In the genomic region with DNA sequence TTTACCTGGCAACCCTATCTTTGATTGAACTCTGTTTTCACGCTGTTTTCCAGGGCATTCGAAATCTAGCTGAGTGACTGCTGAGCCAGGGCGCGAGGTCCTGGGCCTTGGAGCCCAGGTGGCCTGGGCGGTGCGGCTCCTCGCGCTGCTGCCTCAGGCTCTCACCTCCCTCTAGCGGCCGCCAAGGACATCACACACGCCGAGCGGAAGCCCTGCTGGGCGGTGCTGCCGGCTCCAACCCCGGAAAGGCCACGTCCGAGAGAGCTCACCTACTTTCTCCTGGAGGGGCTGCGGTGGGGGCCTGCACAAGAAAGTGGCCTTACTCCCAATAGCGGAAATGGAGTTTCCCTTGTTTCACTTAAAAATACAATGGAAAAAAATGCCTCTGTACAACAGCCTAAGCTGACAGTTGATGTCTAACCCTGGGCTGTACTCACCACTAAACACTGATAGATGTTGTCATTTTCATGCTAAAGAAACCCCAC, we compare ENCODE assay signal across 1 cellular context.
TF ChIP-seq lines count a peak whose summit lies in the region.

No MANE protein-coding gene starts in this region.

TF ChIP-seq in HepG2, 621 proteins besides CTCF, POLR2A, EP300 and RAD21 (continued from another document and continues in another):
- TF ChIP-seq AGO1 (IDR thresholded peaks at IDR 0.05; ENCODE audit: low read depth, low read length, poor library complexity, severe bottlenecking) (no peak), TOPORS (CRISPR knock-in tag; IDR thresholded peaks at IDR 0.05) (no peak), ZNF782 (CRISPR knock-in tag; IDR thresholded peaks at IDR 0.05; ENCODE audit: borderline replicate concordance) (no peak), ZNF225 (CRISPR knock-in tag; IDR thresholded peaks at IDR 0.05) (no peak), KDM2A (CRISPR knock-in tag; IDR thresholded peaks at IDR 0.05; ENCODE audit: borderline replicate concordance, low read depth) (peak; percentile 82; the same call in 1 of the 2 replicates), ZFP37 (CRISPR knock-in tag; IDR thresholded peaks at IDR 0.05; ENCODE audit: borderline replicate concordance) (no peak), ZNF331 (CRISPR knock-in tag; IDR thresholded peaks at IDR 0.05) (peak; percentile 66; the same call in 1 of the 2 replicates), ZNF709 (CRISPR knock-in tag; IDR thresholded peaks at IDR 0.05) (no peak), HMG20A (CRISPR knock-in tag; IDR thresholded peaks at IDR 0.05; ENCODE audit: borderline replicate concordance) (no peak), ZNF816 (CRISPR knock-in tag; IDR thresholded peaks at IDR 0.05; ENCODE audit: borderline replicate concordance) (no peak), NFATC3 (CRISPR knock-in tag; IDR thresholded peaks at IDR 0.05) (no peak), TCF7 (IDR thresholded peaks at IDR 0.05; ENCODE audit: low read depth) (no peak), TCF7L2 (IDR thresholded peaks at IDR 0.05; ENCODE audit: low read depth, low read length) (no peak), ARID2 (CRISPR knock-in tag; IDR thresholded peaks at IDR 0.05; ENCODE audit: borderline replicate concordance) (no peak), DR1 (CRISPR knock-in tag; IDR thresholded peaks at IDR 0.05) (no peak), RBM39 (IDR thresholded peaks at IDR 0.05; ENCODE audit: low read depth, low read length, poor library complexity, severe bottlenecking) (no peak), NR2F2 (IDR thresholded peaks at IDR 0.05; ENCODE audit: borderline replicate concordance, low read depth) (no peak), ZNF232 (CRISPR knock-in tag; IDR thresholded peaks at IDR 0.05; ENCODE audit: borderline replicate concordance) (peak; percentile 80; the same call in 1 of the 2 replicates), ZNF619 (CRISPR knock-in tag; IDR thresholded peaks at IDR 0.05) (no peak), NR2C2 (CRISPR knock-in tag; IDR thresholded peaks at IDR 0.05; ENCODE audit: borderline replicate concordance) (0 out of 2 replicates have a peak, but pooled peaks have one; percentile 25)
- TF ChIP-seq, protein P1, sequence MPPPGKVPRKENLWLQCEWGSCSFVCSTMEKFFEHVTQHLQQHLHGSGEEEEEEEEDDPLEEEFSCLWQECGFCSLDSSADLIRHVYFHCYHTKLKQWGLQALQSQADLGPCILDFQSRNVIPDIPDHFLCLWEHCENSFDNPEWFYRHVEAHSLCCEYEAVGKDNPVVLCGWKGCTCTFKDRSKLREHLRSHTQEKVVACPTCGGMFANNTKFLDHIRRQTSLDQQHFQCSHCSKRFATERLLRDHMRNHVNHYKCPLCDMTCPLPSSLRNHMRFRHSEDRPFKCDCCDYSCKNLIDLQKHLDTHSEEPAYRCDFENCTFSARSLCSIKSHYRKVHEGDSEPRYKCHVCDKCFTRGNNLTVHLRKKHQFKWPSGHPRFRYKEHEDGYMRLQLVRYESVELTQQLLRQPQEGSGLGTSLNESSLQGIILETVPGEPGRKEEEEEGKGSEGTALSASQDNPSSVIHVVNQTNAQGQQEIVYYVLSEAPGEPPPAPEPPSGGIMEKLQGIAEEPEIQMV (CRISPR knock-in tag; IDR thresholded peaks at IDR 0.05; ENCODE audit: low read depth) = peak; percentile 56; the same call in 1 of the 2 replicates
- TF ChIP-seq, protein P2, sequence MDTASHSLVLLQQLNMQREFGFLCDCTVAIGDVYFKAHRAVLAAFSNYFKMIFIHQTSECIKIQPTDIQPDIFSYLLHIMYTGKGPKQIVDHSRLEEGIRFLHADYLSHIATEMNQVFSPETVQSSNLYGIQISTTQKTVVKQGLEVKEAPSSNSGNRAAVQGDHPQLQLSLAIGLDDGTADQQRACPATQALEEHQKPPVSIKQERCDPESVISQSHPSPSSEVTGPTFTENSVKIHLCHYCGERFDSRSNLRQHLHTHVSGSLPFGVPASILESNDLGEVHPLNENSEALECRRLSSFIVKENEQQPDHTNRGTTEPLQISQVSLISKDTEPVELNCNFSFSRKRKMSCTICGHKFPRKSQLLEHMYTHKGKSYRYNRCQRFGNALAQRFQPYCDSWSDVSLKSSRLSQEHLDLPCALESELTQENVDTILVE (CRISPR knock-in tag; IDR thresholded peaks at IDR 0.05) = 0 out of 2 replicates have a peak, but pooled peaks have one; percentile 27
- TF ChIP-seq, protein P3, sequence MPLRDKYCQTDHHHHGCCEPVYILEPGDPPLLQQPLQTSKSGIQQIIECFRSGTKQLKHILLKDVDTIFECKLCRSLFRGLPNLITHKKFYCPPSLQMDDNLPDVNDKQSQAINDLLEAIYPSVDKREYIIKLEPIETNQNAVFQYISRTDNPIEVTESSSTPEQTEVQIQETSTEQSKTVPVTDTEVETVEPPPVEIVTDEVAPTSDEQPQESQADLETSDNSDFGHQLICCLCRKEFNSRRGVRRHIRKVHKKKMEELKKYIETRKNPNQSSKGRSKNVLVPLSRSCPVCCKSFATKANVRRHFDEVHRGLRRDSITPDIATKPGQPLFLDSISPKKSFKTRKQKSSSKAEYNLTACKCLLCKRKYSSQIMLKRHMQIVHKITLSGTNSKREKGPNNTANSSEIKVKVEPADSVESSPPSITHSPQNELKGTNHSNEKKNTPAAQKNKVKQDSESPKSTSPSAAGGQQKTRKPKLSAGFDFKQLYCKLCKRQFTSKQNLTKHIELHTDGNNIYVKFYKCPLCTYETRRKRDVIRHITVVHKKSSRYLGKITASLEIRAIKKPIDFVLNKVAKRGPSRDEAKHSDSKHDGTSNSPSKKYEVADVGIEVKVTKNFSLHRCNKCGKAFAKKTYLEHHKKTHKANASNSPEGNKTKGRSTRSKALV (CRISPR knock-in tag; IDR thresholded peaks at IDR 0.05) = peak; percentile 65; the same call in 1 of the 2 replicates
- TF ChIP-seq, protein P4, sequence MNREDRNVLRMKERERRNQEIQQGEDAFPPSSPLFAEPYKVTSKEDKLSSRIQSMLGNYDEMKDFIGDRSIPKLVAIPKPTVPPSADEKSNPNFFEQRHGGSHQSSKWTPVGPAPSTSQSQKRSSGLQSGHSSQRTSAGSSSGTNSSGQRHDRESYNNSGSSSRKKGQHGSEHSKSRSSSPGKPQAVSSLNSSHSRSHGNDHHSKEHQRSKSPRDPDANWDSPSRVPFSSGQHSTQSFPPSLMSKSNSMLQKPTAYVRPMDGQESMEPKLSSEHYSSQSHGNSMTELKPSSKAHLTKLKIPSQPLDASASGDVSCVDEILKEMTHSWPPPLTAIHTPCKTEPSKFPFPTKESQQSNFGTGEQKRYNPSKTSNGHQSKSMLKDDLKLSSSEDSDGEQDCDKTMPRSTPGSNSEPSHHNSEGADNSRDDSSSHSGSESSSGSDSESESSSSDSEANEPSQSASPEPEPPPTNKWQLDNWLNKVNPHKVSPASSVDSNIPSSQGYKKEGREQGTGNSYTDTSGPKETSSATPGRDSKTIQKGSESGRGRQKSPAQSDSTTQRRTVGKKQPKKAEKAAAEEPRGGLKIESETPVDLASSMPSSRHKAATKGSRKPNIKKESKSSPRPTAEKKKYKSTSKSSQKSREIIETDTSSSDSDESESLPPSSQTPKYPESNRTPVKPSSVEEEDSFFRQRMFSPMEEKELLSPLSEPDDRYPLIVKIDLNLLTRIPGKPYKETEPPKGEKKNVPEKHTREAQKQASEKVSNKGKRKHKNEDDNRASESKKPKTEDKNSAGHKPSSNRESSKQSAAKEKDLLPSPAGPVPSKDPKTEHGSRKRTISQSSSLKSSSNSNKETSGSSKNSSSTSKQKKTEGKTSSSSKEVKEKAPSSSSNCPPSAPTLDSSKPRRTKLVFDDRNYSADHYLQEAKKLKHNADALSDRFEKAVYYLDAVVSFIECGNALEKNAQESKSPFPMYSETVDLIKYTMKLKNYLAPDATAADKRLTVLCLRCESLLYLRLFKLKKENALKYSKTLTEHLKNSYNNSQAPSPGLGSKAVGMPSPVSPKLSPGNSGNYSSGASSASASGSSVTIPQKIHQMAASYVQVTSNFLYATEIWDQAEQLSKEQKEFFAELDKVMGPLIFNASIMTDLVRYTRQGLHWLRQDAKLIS (CRISPR knock-in tag; IDR thresholded peaks at IDR 0.05) = no peak
- TF ChIP-seq, protein P5, sequence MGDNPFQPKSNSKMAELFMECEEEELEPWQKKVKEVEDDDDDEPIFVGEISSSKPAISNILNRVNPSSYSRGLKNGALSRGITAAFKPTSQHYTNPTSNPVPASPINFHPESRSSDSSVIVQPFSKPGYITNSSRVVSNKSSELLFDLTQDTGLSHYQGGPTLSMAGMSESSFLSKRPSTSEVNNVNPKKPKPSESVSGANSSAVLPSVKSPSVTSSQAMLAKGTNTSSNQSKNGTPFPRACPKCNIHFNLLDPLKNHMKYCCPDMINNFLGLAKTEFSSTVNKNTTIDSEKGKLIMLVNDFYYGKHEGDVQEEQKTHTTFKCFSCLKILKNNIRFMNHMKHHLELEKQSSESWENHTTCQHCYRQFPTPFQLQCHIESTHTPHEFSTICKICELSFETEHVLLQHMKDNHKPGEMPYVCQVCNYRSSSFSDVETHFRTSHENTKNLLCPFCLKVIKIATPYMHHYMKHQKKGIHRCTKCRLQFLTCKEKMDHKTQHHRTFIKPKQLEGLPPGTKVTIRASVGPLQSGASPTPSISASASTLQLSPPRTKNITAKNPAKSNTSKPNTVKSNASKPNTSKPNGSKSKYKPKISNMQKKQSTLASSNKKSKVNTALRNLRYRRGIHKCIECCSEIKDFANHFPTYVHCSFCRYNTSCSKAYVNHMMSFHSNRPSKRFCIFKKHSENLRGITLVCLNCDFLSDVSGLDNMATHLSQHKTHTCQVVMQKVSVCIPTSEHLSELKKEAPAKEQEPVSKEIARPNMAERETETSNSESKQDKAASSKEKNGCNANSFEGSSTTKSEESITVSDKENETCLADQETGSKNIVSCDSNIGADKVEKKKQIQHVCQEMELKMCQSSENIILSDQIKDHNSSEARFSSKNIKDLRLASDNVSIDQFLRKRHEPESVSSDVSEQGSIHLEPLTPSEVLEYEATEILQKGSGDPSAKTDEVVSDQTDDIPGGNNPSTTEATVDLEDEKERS (CRISPR knock-in tag; IDR thresholded peaks at IDR 0.05) = peak; percentile 71; the same call in 1 of the 2 replicates
- TF ChIP-seq, protein P6, sequence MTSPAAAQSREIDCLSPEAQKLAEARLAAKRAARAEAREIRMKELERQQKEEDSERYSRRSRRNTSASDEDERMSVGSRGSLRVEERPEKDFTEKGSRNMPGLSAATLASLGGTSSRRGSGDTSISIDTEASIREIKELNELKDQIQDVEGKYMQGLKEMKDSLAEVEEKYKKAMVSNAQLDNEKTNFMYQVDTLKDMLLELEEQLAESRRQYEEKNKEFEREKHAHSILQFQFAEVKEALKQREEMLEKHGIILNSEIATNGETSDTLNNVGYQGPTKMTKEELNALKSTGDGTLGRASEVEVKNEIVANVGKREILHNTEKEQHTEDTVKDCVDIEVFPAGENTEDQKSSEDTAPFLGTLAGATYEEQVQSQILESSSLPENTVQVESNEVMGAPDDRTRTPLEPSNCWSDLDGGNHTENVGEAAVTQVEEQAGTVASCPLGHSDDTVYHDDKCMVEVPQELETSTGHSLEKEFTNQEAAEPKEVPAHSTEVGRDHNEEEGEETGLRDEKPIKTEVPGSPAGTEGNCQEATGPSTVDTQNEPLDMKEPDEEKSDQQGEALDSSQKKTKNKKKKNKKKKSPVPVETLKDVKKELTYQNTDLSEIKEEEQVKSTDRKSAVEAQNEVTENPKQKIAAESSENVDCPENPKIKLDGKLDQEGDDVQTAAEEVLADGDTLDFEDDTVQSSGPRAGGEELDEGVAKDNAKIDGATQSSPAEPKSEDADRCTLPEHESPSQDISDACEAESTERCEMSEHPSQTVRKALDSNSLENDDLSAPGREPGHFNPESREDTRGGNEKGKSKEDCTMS (CRISPR knock-in tag; conservative IDR thresholded peaks at IDR 0.05) = no peak
- TF ChIP-seq, protein P7, sequence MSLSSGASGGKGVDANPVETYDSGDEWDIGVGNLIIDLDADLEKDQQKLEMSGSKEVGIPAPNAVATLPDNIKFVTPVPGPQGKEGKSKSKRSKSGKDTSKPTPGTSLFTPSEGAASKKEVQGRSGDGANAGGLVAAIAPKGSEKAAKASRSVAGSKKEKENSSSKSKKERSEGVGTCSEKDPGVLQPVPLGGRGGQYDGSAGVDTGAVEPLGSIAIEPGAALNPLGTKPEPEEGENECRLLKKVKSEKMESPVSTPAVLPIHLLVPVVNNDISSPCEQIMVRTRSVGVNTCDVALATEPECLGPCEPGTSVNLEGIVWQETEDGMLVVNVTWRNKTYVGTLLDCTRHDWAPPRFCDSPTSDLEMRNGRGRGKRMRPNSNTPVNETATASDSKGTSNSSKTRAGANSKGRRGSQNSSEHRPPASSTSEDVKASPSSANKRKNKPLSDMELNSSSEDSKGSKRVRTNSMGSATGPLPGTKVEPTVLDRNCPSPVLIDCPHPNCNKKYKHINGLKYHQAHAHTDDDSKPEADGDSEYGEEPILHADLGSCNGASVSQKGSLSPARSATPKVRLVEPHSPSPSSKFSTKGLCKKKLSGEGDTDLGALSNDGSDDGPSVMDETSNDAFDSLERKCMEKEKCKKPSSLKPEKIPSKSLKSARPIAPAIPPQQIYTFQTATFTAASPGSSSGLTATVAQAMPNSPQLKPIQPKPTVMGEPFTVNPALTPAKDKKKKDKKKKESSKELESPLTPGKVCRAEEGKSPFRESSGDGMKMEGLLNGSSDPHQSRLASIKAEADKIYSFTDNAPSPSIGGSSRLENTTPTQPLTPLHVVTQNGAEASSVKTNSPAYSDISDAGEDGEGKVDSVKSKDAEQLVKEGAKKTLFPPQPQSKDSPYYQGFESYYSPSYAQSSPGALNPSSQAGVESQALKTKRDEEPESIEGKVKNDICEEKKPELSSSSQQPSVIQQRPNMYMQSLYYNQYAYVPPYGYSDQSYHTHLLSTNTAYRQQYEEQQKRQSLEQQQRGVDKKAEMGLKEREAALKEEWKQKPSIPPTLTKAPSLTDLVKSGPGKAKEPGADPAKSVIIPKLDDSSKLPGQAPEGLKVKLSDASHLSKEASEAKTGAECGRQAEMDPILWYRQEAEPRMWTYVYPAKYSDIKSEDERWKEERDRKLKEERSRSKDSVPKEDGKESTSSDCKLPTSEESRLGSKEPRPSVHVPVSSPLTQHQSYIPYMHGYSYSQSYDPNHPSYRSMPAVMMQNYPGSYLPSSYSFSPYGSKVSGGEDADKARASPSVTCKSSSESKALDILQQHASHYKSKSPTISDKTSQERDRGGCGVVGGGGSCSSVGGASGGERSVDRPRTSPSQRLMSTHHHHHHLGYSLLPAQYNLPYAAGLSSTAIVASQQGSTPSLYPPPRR (CRISPR knock-in tag; IDR thresholded peaks at IDR 0.05; ENCODE audit: borderline replicate concordance) = no peak
- TF ChIP-seq, protein P8, sequence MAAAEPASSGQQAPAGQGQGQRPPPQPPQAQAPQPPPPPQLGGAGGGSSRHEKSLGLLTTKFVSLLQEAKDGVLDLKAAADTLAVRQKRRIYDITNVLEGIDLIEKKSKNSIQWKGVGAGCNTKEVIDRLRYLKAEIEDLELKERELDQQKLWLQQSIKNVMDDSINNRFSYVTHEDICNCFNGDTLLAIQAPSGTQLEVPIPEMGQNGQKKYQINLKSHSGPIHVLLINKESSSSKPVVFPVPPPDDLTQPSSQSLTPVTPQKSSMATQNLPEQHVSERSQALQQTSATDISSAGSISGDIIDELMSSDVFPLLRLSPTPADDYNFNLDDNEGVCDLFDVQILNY (CRISPR knock-in tag; conservative IDR thresholded peaks at IDR 0.05) = no peak
- TF ChIP-seq, protein P9, sequence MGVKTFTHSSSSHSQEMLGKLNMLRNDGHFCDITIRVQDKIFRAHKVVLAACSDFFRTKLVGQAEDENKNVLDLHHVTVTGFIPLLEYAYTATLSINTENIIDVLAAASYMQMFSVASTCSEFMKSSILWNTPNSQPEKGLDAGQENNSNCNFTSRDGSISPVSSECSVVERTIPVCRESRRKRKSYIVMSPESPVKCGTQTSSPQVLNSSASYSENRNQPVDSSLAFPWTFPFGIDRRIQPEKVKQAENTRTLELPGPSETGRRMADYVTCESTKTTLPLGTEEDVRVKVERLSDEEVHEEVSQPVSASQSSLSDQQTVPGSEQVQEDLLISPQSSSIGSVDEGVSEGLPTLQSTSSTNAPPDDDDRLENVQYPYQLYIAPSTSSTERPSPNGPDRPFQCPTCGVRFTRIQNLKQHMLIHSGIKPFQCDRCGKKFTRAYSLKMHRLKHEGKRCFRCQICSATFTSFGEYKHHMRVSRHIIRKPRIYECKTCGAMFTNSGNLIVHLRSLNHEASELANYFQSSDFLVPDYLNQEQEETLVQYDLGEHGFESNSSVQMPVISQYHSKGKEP (CRISPR knock-in tag; IDR thresholded peaks at IDR 0.05) = no peak
